In genomic region chr15:45187894-45188830, GRCh38 we compare ENCODE assay signal across 1 cellular context.
TF ChIP-seq lines count a peak whose summit lies in the region.

TSS of gene SHF (minus strand) at chr15:45187966. CDS start at chr15:45187951, 15 bp downstream.

TF ChIP-seq in HepG2, 621 proteins besides CTCF, POLR2A, EP300 and RAD21 (continued from another document):
- TF ChIP-seq BHLHE40 (IDR thresholded peaks at IDR 0.05; ENCODE audit: low read length) (no peak), KDM5B (CRISPR knock-in tag; IDR thresholded peaks at IDR 0.05; ENCODE audit: borderline replicate concordance) (no peak), ONECUT2 (CRISPR knock-in tag; IDR thresholded peaks at IDR 0.05) (no peak), PHF8 (CRISPR knock-in tag; IDR thresholded peaks at IDR 0.05) (no peak), ZNF292 (CRISPR knock-in tag; IDR thresholded peaks at IDR 0.05; ENCODE audit: borderline replicate concordance, low read depth) (no peak), HBP1 (CRISPR knock-in tag; IDR thresholded peaks at IDR 0.05; ENCODE audit: low read depth) (no peak), STAG1 (CRISPR knock-in tag; IDR thresholded peaks at IDR 0.05) (no peak), FIP1L1 (IDR thresholded peaks at IDR 0.05; ENCODE audit: borderline replicate concordance, insufficient read depth, low read depth, low read length) (no peak), FOXC1 (CRISPR knock-in tag; IDR thresholded peaks at IDR 0.05; ENCODE audit: borderline replicate concordance) (0 out of 2 replicates have a peak, but pooled peaks have one; percentile 23), ZSCAN22 (CRISPR knock-in tag; IDR thresholded peaks at IDR 0.05) (no peak), ZSCAN29 (CRISPR knock-in tag; conservative IDR thresholded peaks at IDR 0.05) (0 out of 2 replicates have a peak, but pooled peaks have one; percentile 28), TAF1 (CRISPR knock-in tag; IDR thresholded peaks at IDR 0.05) (peak; percentile 44; the same call in 1 of the 2 replicates), TOE1 (CRISPR knock-in tag; IDR thresholded peaks at IDR 0.05) (no peak), YEATS4 (CRISPR knock-in tag; IDR thresholded peaks at IDR 0.05; ENCODE audit: borderline replicate concordance) (0 out of 2 replicates have a peak, but pooled peaks have one; percentile 25), CCDC6 (CRISPR knock-in tag; IDR thresholded peaks at IDR 0.05) (0 out of 2 replicates have a peak, but pooled peaks have one; percentile 38), ZBTB26 (CRISPR knock-in tag; IDR thresholded peaks at IDR 0.05; ENCODE audit: borderline replicate concordance) (0 out of 2 replicates have a peak, but pooled peaks have one; percentile 15), BORCS8-MEF2B (CRISPR knock-in tag; IDR thresholded peaks at IDR 0.05) (0 out of 2 replicates have a peak, but pooled peaks have one; percentile 31), ZNF317 (CRISPR knock-in tag; IDR thresholded peaks at IDR 0.05) (no peak)
- TF ChIP-seq, protein P1, sequence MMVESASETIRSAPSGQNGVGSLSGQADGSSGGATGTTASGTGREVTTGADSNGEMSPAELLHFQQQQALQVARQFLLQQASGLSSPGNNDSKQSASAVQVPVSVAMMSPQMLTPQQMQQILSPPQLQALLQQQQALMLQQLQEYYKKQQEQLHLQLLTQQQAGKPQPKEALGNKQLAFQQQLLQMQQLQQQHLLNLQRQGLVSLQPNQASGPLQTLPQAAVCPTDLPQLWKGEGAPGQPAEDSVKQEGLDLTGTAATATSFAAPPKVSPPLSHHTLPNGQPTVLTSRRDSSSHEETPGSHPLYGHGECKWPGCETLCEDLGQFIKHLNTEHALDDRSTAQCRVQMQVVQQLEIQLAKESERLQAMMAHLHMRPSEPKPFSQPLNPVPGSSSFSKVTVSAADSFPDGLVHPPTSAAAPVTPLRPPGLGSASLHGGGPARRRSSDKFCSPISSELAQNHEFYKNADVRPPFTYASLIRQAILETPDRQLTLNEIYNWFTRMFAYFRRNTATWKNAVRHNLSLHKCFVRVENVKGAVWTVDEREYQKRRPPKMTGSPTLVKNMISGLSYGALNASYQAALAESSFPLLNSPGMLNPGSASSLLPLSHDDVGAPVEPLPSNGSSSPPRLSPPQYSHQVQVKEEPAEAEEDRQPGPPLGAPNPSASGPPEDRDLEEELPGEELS (CRISPR knock-in tag; IDR thresholded peaks at IDR 0.05), result no peak
